In the genomic region with DNA sequence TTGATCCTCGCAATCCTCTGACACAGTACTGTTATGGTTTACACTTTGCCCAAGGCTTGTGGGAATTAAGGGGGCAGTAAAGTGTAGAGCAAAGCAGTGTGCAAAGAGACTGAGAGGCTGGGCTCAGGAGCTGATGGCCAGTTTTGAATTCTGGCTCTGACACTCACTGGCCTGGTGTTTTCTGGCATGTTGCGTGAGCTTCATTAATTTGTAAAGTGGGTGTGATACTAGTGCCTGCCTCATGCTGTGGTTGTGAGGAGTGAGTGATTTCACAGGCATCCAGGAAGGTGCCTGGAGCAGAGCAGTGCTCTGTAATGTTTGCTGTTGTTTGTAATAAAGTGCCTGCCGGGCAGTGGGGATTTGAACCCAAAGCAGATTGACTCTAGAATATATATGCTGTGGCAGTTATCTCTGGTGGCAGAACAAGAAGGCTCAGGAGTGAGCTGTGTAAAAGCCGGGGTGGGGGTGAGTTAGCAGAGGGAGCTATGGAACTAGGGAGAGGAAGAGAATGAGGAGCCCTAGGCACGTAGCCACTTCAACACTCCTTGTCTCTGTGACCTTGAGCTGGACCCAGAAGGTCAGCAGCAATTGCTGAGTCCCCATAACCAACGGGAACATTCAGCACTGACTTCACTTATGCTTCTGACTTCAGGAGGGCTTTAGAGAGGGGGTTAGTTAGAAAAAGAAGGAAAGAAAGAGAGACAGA, we compare ENCODE assay signal across 12 cellular contexts.
DNase-seq lines count a peak whose midpoint lies in the region; ATAC-seq and TF ChIP-seq lines count a peak whose summit lies in the region.
"Had no signal": no experiment of that assay in that cellular context is flagged by ENCODE, and none has a peak within 500 bp of the region (broad histone marks: within the 10 kb centered on the region; RNA-seq: fewer than 3 reads in every experiment).

No MANE protein-coding gene starts in this region.

- no peaks in the 10 kb centered on the region for H3K9me3 Mint-ChIP-seq in T-helper 2 cell treated with Interferon-gamma antibody and Interleukin-4, amounts not matched to agents 5 μg/mL and 100 μg/mL, for 36 hours
- no peaks in the 10 kb centered on the region for H3K9me3 Mint-ChIP-seq in osteocyte (ENCODE audit: unreplicated experiment)
- H3K9me3 Mint-ChIP-seq: naive thymus-derived CD8-positive, alpha-beta T cell had no signal

- H3K4me3 ChIP-seq in choroid plexus epithelial cell (ENCODE audit: low read depth, low read length) = no peak overlapping the region
- no peak overlapping the region for H3K4me3 ChIP-seq in upper lobe of right lung
- H3K4me3 ChIP-seq: A549, adrenal gland had no signal

- H3K27me3 Mint-ChIP-seq in T-helper 2 cell treated with Interferon-gamma antibody and Interleukin-4, amounts not matched to agents 5 μg/mL and 100 μg/mL, for 36 hours (ENCODE audit: low read depth) = no peaks in the 10 kb centered on the region
- no peaks in the 10 kb centered on the region for H3K27me3 Mint-ChIP-seq in osteocyte (ENCODE audit: unreplicated experiment)
- H3K27me3 Mint-ChIP-seq: naive thymus-derived CD8-positive, alpha-beta T cell had no signal

- no peak overlapping the region for H3K27ac ChIP-seq in upper lobe of right lung
- H3K27ac ChIP-seq: A549, adrenal gland had no signal

- peaks cover 65% of the 10 kb centered on the region for H3K36me3 Mint-ChIP-seq in T-helper 2 cell treated with Interferon-gamma antibody and Interleukin-4, amounts not matched to agents 5 μg/mL and 100 μg/mL, for 36 hours (ENCODE audit: low read depth)
- H3K36me3 Mint-ChIP-seq in osteocyte (ENCODE audit: unreplicated experiment) = no peaks in the 10 kb centered on the region

- H3K4me1 Mint-ChIP-seq in T-helper 2 cell treated with Interferon-gamma antibody and Interleukin-4, amounts not matched to agents 5 μg/mL and 100 μg/mL, for 36 hours (ENCODE audit: low read depth) = peaks cover 6% of the 10 kb centered on the region
- peaks cover 44% of the 10 kb centered on the region for H3K4me1 Mint-ChIP-seq in osteocyte (ENCODE audit: unreplicated experiment)

- no peak for ATAC-seq in HG02970 (IDR thresholded peaks at IDR 0.05; ENCODE audit: low FRiP score, unreplicated experiment)
- no peak for ATAC-seq in upper lobe of right lung
- ATAC-seq: A549; naive thymus-derived CD8-positive, alpha-beta T cell had no signal

- intact Hi-C loops in upper lobe of right lung (cut with DNase I) = no loop called here

- no peaks in the 10 kb centered on the region for H3K9me3 ChIP-seq in upper lobe of right lung
- H3K9me3 ChIP-seq: A549, adrenal gland had no signal

- TF ChIP-seq CTCF in choroid plexus epithelial cell (conservative IDR thresholded peaks at IDR 0.05; ENCODE audit: low read depth, low read length) (peak; percentile 5), osteocyte (IDR thresholded peaks at IDR 0.05) (no peak), upper lobe of right lung (IDR thresholded peaks at IDR 0.05) (no peak)

- H3K4me3 Mint-ChIP-seq in T-helper 2 cell treated with Interferon-gamma antibody and Interleukin-4, amounts not matched to agents 5 μg/mL and 100 μg/mL, for 36 hours = no peak overlapping the region
- H3K4me3 Mint-ChIP-seq in osteocyte (ENCODE audit: unreplicated experiment) = no peak overlapping the region
- H3K4me3 Mint-ChIP-seq: naive thymus-derived CD8-positive, alpha-beta T cell had no signal

- H3K36me3 ChIP-seq in upper lobe of right lung = peaks cover 18% of the 10 kb centered on the region
- H3K36me3 ChIP-seq: adrenal gland had no signal

- no peaks in the 10 kb centered on the region for H3K4me1 ChIP-seq in upper lobe of right lung
- H3K4me1 ChIP-seq: A549 had no signal

- no peak for DNase-seq in T-helper 2 cell treated with Interferon-gamma antibody and Interleukin-4, amounts not matched to agents 5 μg/mL and 100 μg/mL, for 36 hours (ENCODE audit: low spot score)
- no peak for DNase-seq in T-helper 2 cell
- DNase-seq in M059J (ENCODE audit: low read depth) = peak; percentile 92
- peak; percentile 73 for DNase-seq in choroid plexus epithelial cell (ENCODE audit: low read depth)
- DNase-seq in osteocyte (ENCODE audit: extremely low spot score, unreplicated experiment) = no peak
- DNase-seq in DMS79 (lab: John Stamatoyannopoulos, UW) = no peak
- no peak for DNase-seq in upper lobe of right lung
- DNase-seq: head of caudate nucleus; naive thymus-derived CD8-positive, alpha-beta T cell had no signal

- peak overlapping the region; percentile 0 for H3K27ac Mint-ChIP-seq in T-helper 2 cell treated with Interferon-gamma antibody and Interleukin-4, amounts not matched to agents 5 μg/mL and 100 μg/mL, for 36 hours
- peak overlapping the region; percentile 81 for H3K27ac Mint-ChIP-seq in osteocyte (ENCODE audit: unreplicated experiment)

- no peaks in the 10 kb centered on the region for H3K27me3 ChIP-seq in upper lobe of right lung
- H3K27me3 ChIP-seq: adrenal gland had no signal

Comparison
In these comparisons a context has a peak if more than half of its experiments do, and no peak if none do; other contexts are left out.
1. DNase-seq: peak in M059J (single experiment) and choroid plexus epithelial cell (single experiment); none in T-helper 2 cell treated with Interferon-gamma antibody and Interleukin-4, amounts not matched to agents 5 μg/mL and 100 μg/mL, for 36 hours (single experiment), T-helper 2 cell (0 of 5), osteocyte (single experiment), DMS79 (single experiment) and upper lobe of right lung (single experiment).